Comparison of ENCODE assay signal across 6 cellular contexts in genomic region chr1:156750191-156750931, GRCh38. TPM values are rescaled to one million over a fixed set of nuclear protein-coding genes. Genes with fewer than 3 reads are reported as not detected.
DNase-seq lines count a peak whose midpoint lies in the region; ATAC-seq and TF ChIP-seq lines count a peak whose summit lies in the region.

No MANE protein-coding gene starts in this region.

- peaks cover 48% of the 10 kb centered on the region for H3K4me1 Mint-ChIP-seq in endodermal cell

- H2AFZ ChIP-seq in PC-3 (ENCODE audit: low read length), result peak overlapping the region; percentile 43

- peak overlapping the region; percentile 99 for H3K27ac ChIP-seq in PC-3 (ENCODE audit: low read length)
- peak overlapping the region; percentile 68 for H3K27ac ChIP-seq in endodermal cell (ENCODE audit: low read depth, low read length)

- H3F3A ChIP-seq in PC-3 (ENCODE audit: low read length, unreplicated experiment), result peaks cover 11% of the 10 kb centered on the region

- POLR2A ChIA-PET in PC-3 (lab: Charles Lee; ENCODE audit: unreplicated experiment), result no interaction called here

- peaks cover 75% of the 10 kb centered on the region for H3K79me2 ChIP-seq in PC-3 (ENCODE audit: low read length)

- DNase-seq in PC-3 (peak; percentile 84), endodermal cell (peak; percentile 65), skeletal muscle cell (ENCODE audit: low read depth) (no peak), KBM-7 (no peak), NCI-H1694 treated with DMSO at 0.1 percent for 48 hours (lab: John Stamatoyannopoulos, UW) (no peak)

- no peaks in the 10 kb centered on the region for H3K9me2 ChIP-seq in PC-3 (replicated peaks; ENCODE audit: low read length)

- H3K9ac ChIP-seq in PC-3 (ENCODE audit: low read length) (peak overlapping the region; percentile 99), endodermal cell (ENCODE audit: extremely low read depth, low read length, poor library complexity, severe bottlenecking) (peak overlapping the region; percentile 88)

- H3K36me3 Mint-ChIP-seq in endodermal cell (ENCODE audit: low read depth), result peaks cover 7% of the 10 kb centered on the region

- peak overlapping the region; percentile 98 for H3K27ac Mint-ChIP-seq in endodermal cell

- H4K20me1 ChIP-seq in PC-3 (ENCODE audit: low read length), result 0 out of 2 replicates have a peak, but pooled peaks cover 5% of the 10 kb centered on the region

- CTCF ChIA-PET in PC-3 (lab: Charles Lee), result interaction anchor here (0.6 to 1.6 kb wide), 2 partner anchors 24 to 293 kb away, joined by 3 to 7 read pairs; no protein-coding TSS in a partner anchor

- WGBS in endodermal cell (ENCODE audit: insufficient coverage in 1 of 2, insufficient read length in 1 of 2), 2 experiments, result 0 to 2% methylated on average over 10 to 16 of the region's 16 CpGs

- H3K4me3 ChIP-seq in GM08714 (ENCODE audit: low read length) (peak overlapping the region; percentile 88), PC-3 (ENCODE audit: low read length) (peak overlapping the region; percentile 86), endodermal cell (ENCODE audit: low read length) (peak overlapping the region; percentile 96), skeletal muscle cell (ENCODE audit: low read depth, low read length) (peak overlapping the region; percentile 81)

- TSS peak; percentile 50 for BruUV-seq in PC-3 (replicated peaks; lab: Mats Ljungman, UMichigan)

- peak overlapping the region; percentile 96 for H3K4me2 ChIP-seq in PC-3 (ENCODE audit: low read length)

- TF ChIP-seq CTCF in PC-3 (conservative IDR thresholded peaks at IDR 0.05; ENCODE audit: low read depth, low read length), result no peak
- TF ChIP-seq CTCF in endodermal cell (conservative IDR thresholded peaks at IDR 0.05), result no peak

- intact Hi-C loops in PC-3 (cut with micrococcal nuclease), result no loop called here

- no peaks in the 10 kb centered on the region for H3K27me3 ChIP-seq in PC-3 (ENCODE audit: low read length)
- H3K27me3 ChIP-seq in endodermal cell (ENCODE audit: control insufficient read depth, insufficient read depth, low read length, poor library complexity, severe bottlenecking), result no peaks in the 10 kb centered on the region

- in situ Hi-C loops in KBM-7 (cut with MboI; ENCODE audit: low pct_unique_long_range_greater_than_20kb, low sequenced_read_pairs), result no loop called here

- no peaks in the 10 kb centered on the region for H3K27me3 Mint-ChIP-seq in endodermal cell (ENCODE audit: insufficient read depth)

- peak; percentile 1; the same call in 1 of the 2 replicates for ATAC-seq in PC-3

- peaks cover 15% of the 10 kb centered on the region; the same call in 1 of the 2 replicates for H3K36me3 ChIP-seq in PC-3 (ENCODE audit: low read depth, low read length)
- peaks cover 28% of the 10 kb centered on the region for H3K36me3 ChIP-seq in endodermal cell (ENCODE audit: control insufficient read depth, insufficient read depth, low read length)

- H3K9me3 ChIP-seq in PC-3 (ENCODE audit: low read length), result no peaks in the 10 kb centered on the region
- no peaks in the 10 kb centered on the region for H3K9me3 ChIP-seq in endodermal cell (ENCODE audit: control insufficient read depth, low read length)

- H3K4me1 ChIP-seq in PC-3 (ENCODE audit: insufficient read depth, low read length), result peaks cover 56% of the 10 kb centered on the region
- H3K4me1 ChIP-seq in endodermal cell (ENCODE audit: control insufficient read depth, insufficient read depth, low read length), result peaks cover 37% of the 10 kb centered on the region

- H3K4me3 Mint-ChIP-seq in endodermal cell, result peak overlapping the region; percentile 88

- no peaks in the 10 kb centered on the region for H3K9me3 Mint-ChIP-seq in endodermal cell

RNA-seq across cellular contexts. Expression of gene HDGF, which starts 1.1 kb away (rescaled TPM):
- total RNA-seq in PC-3 (2014; rRNA removed) (586 and 1,030 TPM in 2 replicates), endodermal cell (100 to 1,000 TPM; 493 to 495 TPM)
- polyA plus RNA-seq in endodermal cell (2013, experiment 1 of 2), result 307 TPM
- 299 TPM for polyA plus RNA-seq in endodermal cell (2013, experiment 2 of 2)

RNA-seq across cellular contexts. Expression of gene MRPL24, which starts 9.5 kb away (rescaled TPM):
- 232 and 275 TPM in 2 replicates for total RNA-seq in PC-3 (2014; rRNA removed)
- total RNA-seq in endodermal cell, result 10 to 100 TPM; 32.2 to 35.5 TPM
- polyA plus RNA-seq in endodermal cell (2013, experiment 1 of 2), result 34.7 TPM
- polyA plus RNA-seq in endodermal cell (2013, experiment 2 of 2), result 30.8 TPM

RNA-seq across cellular contexts. Expression of gene PRCC, which starts 17.0 kb away (rescaled TPM):
- total RNA-seq in PC-3 (2014; rRNA removed), result 103 TPM in 2 replicates
- 100 to 1,000 TPM; 108 to 111 TPM for total RNA-seq in endodermal cell
- 81.7 TPM for polyA plus RNA-seq in endodermal cell (2013, experiment 1 of 2)
- 91.9 TPM for polyA plus RNA-seq in endodermal cell (2013, experiment 2 of 2)

RNA-seq across cellular contexts. Expression of gene ISG20L2, which starts 21.8 kb away (rescaled TPM):
- total RNA-seq in PC-3 (2014; rRNA removed), result 39.2 and 51.7 TPM in 2 replicates
- total RNA-seq in endodermal cell, result 10 to 100 TPM; 37.2 to 39.9 TPM
- 31.9 TPM for polyA plus RNA-seq in endodermal cell (2013, experiment 1 of 2)
- polyA plus RNA-seq in endodermal cell (2013, experiment 2 of 2), result 32.0 TPM

RNA-seq across cellular contexts. Expression of gene METTL25B, which starts 22.1 kb away (rescaled TPM):
- 10.4 and 14.6 TPM in 2 replicates for total RNA-seq in PC-3 (2014; rRNA removed)
- total RNA-seq in endodermal cell, result 10 to 100 TPM; 25.9 to 35.5 TPM
- polyA plus RNA-seq in endodermal cell (2013, experiment 1 of 2), result 36.0 TPM
- polyA plus RNA-seq in endodermal cell (2013, experiment 2 of 2), result 33.1 TPM

Comparison
In these comparisons a context has a peak if more than half of its experiments do, and no peak if none do; other contexts are left out.
1. DNase-seq: peak in PC-3 (single experiment) and endodermal cell (single experiment); none in skeletal muscle cell (single experiment), KBM-7 (single experiment) and NCI-H1694 treated with DMSO at 0.1 percent for 48 hours (single experiment).
2. Peak in every context shown above with its lines, with median percentiles within 50 percentile points of each other: H3K4me3 ChIP-seq.